Comparison of ENCODE assay signal across 30 cellular contexts in genomic region chr7:17044396-17044795, GRCh38.
A peak's percentile ranks its signal among the peaks of the same experiment; 100 is the strongest.
DNase-seq lines count a peak whose midpoint lies in the region; ATAC-seq, FAIRE-seq and TF ChIP-seq lines count a peak whose summit lies in the region.
"Had no signal": no experiment of that assay in that cellular context is flagged by ENCODE, and none has a peak within 500 bp of the region (broad histone marks: within the 10 kb centered on the region; RNA-seq: fewer than 3 reads in every experiment).

No MANE protein-coding gene starts in this region.

- POLR2A ChIA-PET in HepG2 (lab: Yijun Ruan, JAX), result no interaction called here
- POLR2A ChIA-PET in Panc1 (lab: Charles Lee), result no interaction called here
- POLR2A ChIA-PET in T-cell (lab: Charles Lee), result interaction anchor here in 1 of 2 donors (0.6 kb wide), 1 partner anchor 104 kb away, joined by 3 read pairs; no protein-coding TSS in a partner anchor

- no peak overlapping the region for H3K4me3 Mint-ChIP-seq in dendritic cell treated with granulocyte-macrophage colony-stimulating factor and Interleukin-4, amounts not matched to agents 40 ng/mL and 50 ng/mL, for 4 days
- no peak overlapping the region for H3K4me3 Mint-ChIP-seq in stimulated activated effector memory CD8-positive, alpha-beta T cell treated with anti-CD3 and anti-CD28 coated beads, Interleukin-12 subunit alpha, Interleukin-12 subunit beta, amount 100 ng/mL, for 72 hours
- H3K4me3 Mint-ChIP-seq in T-cell, result no peak overlapping the region
- H3K4me3 Mint-ChIP-seq: activated CD4-positive, alpha-beta memory T cell treated with anti-CD3 and anti-CD28 coated beads, Interleukin-2, amount 10 ng/mL, durations not matched to agents 7 days and 5 days; activated naive CD8-positive, alpha-beta T cell treated with anti-CD3 and anti-CD28 coated beads for 36 hours; B cell; immature natural killer cell; memory B cell had no signal

- no peaks in the 10 kb centered on the region for H3K36me3 Mint-ChIP-seq in dendritic cell treated with granulocyte-macrophage colony-stimulating factor and Interleukin-4, amounts not matched to agents 40 ng/mL and 50 ng/mL, for 4 days (ENCODE audit: low read depth)
- H3K36me3 Mint-ChIP-seq in stimulated activated effector memory CD8-positive, alpha-beta T cell treated with anti-CD3 and anti-CD28 coated beads, Interleukin-12 subunit alpha, Interleukin-12 subunit beta, amount 100 ng/mL, for 72 hours, result no peaks in the 10 kb centered on the region
- H3K36me3 Mint-ChIP-seq in T-cell, result no peaks in the 10 kb centered on the region
- H3K36me3 Mint-ChIP-seq: activated naive CD8-positive, alpha-beta T cell treated with anti-CD3 and anti-CD28 coated beads for 36 hours; memory B cell had no signal

- no peak overlapping the region for H2AFZ ChIP-seq in HepG2 (ENCODE audit: low read length)

- H3K4me3 ChIP-seq in HepG2 (replicated peaks in 1 of 3; ENCODE audit: insufficient read depth in 1 of 3, low read depth in 2 of 3, low read length in 3 of 3), result no peak overlapping the region
- H3K4me3 ChIP-seq in right lobe of liver, result no peak overlapping the region
- no peak overlapping the region for H3K4me3 ChIP-seq in Panc1 (ENCODE audit: low read depth in 2 of 2, low read length in 2 of 2)
- H3K4me3 ChIP-seq: dorsolateral prefrontal cortex, skin epidermis, tibial nerve had no signal

- TF ChIP-seq EP300 in HepG2 (IDR thresholded peaks at IDR 0.05; ENCODE audit: low read depth in 2 of 2, low read length in 2 of 2) (no peak), HepG2 (CRISPR knock-in tag; IDR thresholded peaks at IDR 0.05; ENCODE audit: borderline replicate concordance) (no peak)

- H3K27me3 Mint-ChIP-seq in dendritic cell treated with granulocyte-macrophage colony-stimulating factor and Interleukin-4, amounts not matched to agents 40 ng/mL and 50 ng/mL, for 4 days, result no peaks in the 10 kb centered on the region
- H3K27me3 Mint-ChIP-seq in T-cell, result peaks cover 2 to 5% of the 10 kb centered on the region in 2 donors
- H3K27me3 Mint-ChIP-seq: activated CD4-positive, alpha-beta memory T cell treated with anti-CD3 and anti-CD28 coated beads, Interleukin-2, amount 10 ng/mL, durations not matched to agents 7 days and 5 days; B cell had no signal

- no peak overlapping the region for H3K9ac ChIP-seq in HepG2 (ENCODE audit: insufficient read depth, low read depth, low read length)

- TF ChIP-seq RAD21 in HepG2 (CRISPR knock-in tag; IDR thresholded peaks at IDR 0.05), result no peak

- 100% methylated on average over 2 of the region's 2 CpGs for WGBS in HepG2 (ENCODE audit: low lambda C conversion rate)
- WGBS in right lobe of liver (ENCODE audit: insufficient coverage, low coverage, low lambda C conversion rate, missing lambda C conversion rate), result 90% methylated on average over 2 of the region's 2 CpGs

- H3K4me1 ChIP-seq in HepG2 (ENCODE audit: insufficient read depth, low read length), result peaks cover 27% of the 10 kb centered on the region
- H3K4me1 ChIP-seq in right lobe of liver, result peaks cover 0 to 20% (median 0%) of the 10 kb centered on the region in 4 donors
- peaks cover 15% of the 10 kb centered on the region for H3K4me1 ChIP-seq in Panc1 (ENCODE audit: control insufficient read depth, insufficient read depth, low read length)

- peak overlapping the region; percentile 48 for H3K27ac Mint-ChIP-seq in dendritic cell treated with granulocyte-macrophage colony-stimulating factor and Interleukin-4, amounts not matched to agents 40 ng/mL and 50 ng/mL, for 4 days
- peak overlapping the region; percentile 66 for H3K27ac Mint-ChIP-seq in stimulated activated effector memory CD8-positive, alpha-beta T cell treated with anti-CD3 and anti-CD28 coated beads, Interleukin-12 subunit alpha, Interleukin-12 subunit beta, amount 100 ng/mL, for 72 hours
- H3K27ac Mint-ChIP-seq in T-cell, result no peak overlapping the region
- H3K27ac Mint-ChIP-seq: activated CD4-positive, alpha-beta memory T cell treated with anti-CD3 and anti-CD28 coated beads, Interleukin-2, amount 10 ng/mL, durations not matched to agents 7 days and 5 days; activated naive CD8-positive, alpha-beta T cell treated with anti-CD3 and anti-CD28 coated beads for 36 hours; B cell; memory B cell had no signal

- no peaks in the 10 kb centered on the region for H4K20me1 ChIP-seq in HepG2 (ENCODE audit: insufficient read depth, low read length)

- no peaks in the 10 kb centered on the region for H3K79me2 ChIP-seq in HepG2 (ENCODE audit: insufficient read depth, low read length)

- ATAC-seq in HepG2, result peak; percentile 41; the same call in 1 of the 3 replicates
- ATAC-seq in right lobe of liver, result no peak
- ATAC-seq in Panc1, result no peak
- no peak for ATAC-seq in stimulated activated effector memory CD8-positive, alpha-beta T cell treated with anti-CD3 and anti-CD28 coated beads, Interleukin-12 subunit alpha, Interleukin-12 subunit beta, amount 100 ng/mL, for 72 hours
- ATAC-seq in T-cell (replicated peaks in 1 of 4), result no peak
- ATAC-seq: activated CD4-positive, CD25-positive, alpha-beta regulatory T cell treated with anti-CD3 and anti-CD28 coated beads, Interleukin-2, amount 50 U/mL, for 24 hours; Right ventricle myocardium inferior had no signal

- no peak for TF ChIP-seq CTCF in HepG2 (CRISPR knock-in tag; IDR thresholded peaks at IDR 0.05)
- no peak for TF ChIP-seq CTCF in right lobe of liver (IDR thresholded peaks at IDR 0.05)
- peak; percentile 21; the same call in 1 of the 2 replicates for TF ChIP-seq CTCF in Panc1 (IDR thresholded peaks at IDR 0.05)

- no peaks in the 10 kb centered on the region for H3K27me3 ChIP-seq in HepG2 (ENCODE audit: control insufficient read depth in 1 of 2, insufficient read depth in 2 of 2, low read length in 2 of 2)
- no peaks in the 10 kb centered on the region for H3K27me3 ChIP-seq in right lobe of liver
- no peaks in the 10 kb centered on the region for H3K27me3 ChIP-seq in Panc1 (ENCODE audit: control insufficient read depth, insufficient read depth, low read length)
- H3K27me3 ChIP-seq: dorsolateral prefrontal cortex, tibial nerve had no signal

- H3K27ac ChIP-seq in HepG2 (ENCODE audit: extremely low read length, insufficient read depth, low read length), result no peak overlapping the region
- no peak overlapping the region for H3K27ac ChIP-seq in right lobe of liver
- H3K27ac ChIP-seq in Panc1 (ENCODE audit: low read length), result no peak overlapping the region
- H3K27ac ChIP-seq: dorsolateral prefrontal cortex, tibial nerve had no signal

- BruUV-seq in HepG2 (replicated peaks; lab: Mats Ljungman, UMichigan), result no TSS peak
- no TSS peak for BruUV-seq in Panc1 (replicated peaks; lab: Mats Ljungman, UMichigan)

- H3K4me2 ChIP-seq in HepG2 (ENCODE audit: low read depth, low read length), result no peak overlapping the region

- H3K9me3 Mint-ChIP-seq in dendritic cell treated with granulocyte-macrophage colony-stimulating factor and Interleukin-4, amounts not matched to agents 40 ng/mL and 50 ng/mL, for 4 days, result no peaks in the 10 kb centered on the region
- H3K9me3 Mint-ChIP-seq in stimulated activated effector memory CD8-positive, alpha-beta T cell treated with anti-CD3 and anti-CD28 coated beads, Interleukin-12 subunit alpha, Interleukin-12 subunit beta, amount 100 ng/mL, for 72 hours, result no peaks in the 10 kb centered on the region
- H3K9me3 Mint-ChIP-seq in T-cell, result no peaks in the 10 kb centered on the region
- H3K9me3 Mint-ChIP-seq: activated naive CD8-positive, alpha-beta T cell treated with anti-CD3 and anti-CD28 coated beads for 36 hours; immature natural killer cell had no signal

- no peaks in the 10 kb centered on the region for H3K36me3 ChIP-seq in HepG2 (replicated peaks in 1 of 2; ENCODE audit: control insufficient read depth in 1 of 2, insufficient read depth in 2 of 2, low read length in 2 of 2)
- H3K36me3 ChIP-seq in right lobe of liver, result no peaks in the 10 kb centered on the region
- no peaks in the 10 kb centered on the region for H3K36me3 ChIP-seq in Panc1 (ENCODE audit: control insufficient read depth, insufficient read depth, low read length)
- H3K36me3 ChIP-seq: tibial nerve had no signal

- TF ChIP-seq POLR2A in HepG2 (IDR thresholded peaks at IDR 0.05; ENCODE audit: insufficient read depth in 1 of 2, low read depth in 2 of 2, low read length in 2 of 2), result no peak
- TF ChIP-seq POLR2A in right lobe of liver (IDR thresholded peaks at IDR 0.05), result no peak

- peak; percentile 10 for DNase-seq in HepG2 (ENCODE audit: low spot score)
- DNase-seq in right lobe of liver, result no peak
- DNase-seq in Panc1 (ENCODE audit: low read depth, low spot score), result no peak
- no peak for DNase-seq in stimulated activated effector memory CD8-positive, alpha-beta T cell treated with anti-CD3 and anti-CD28 coated beads, Interleukin-12 subunit alpha, Interleukin-12 subunit beta, amount 100 ng/mL, for 72 hours (ENCODE audit: low spot score in 2 of 2)
- no peak for DNase-seq in stimulated activated CD4-positive, alpha-beta T cell treated with anti-CD3 and anti-CD28 coated beads, Interleukin-12 subunit alpha, Interleukin-12 subunit beta, amount 100 ng/mL, for 4 hours
- no peak for DNase-seq in T-cell
- DNase-seq in activated CD8-positive, alpha-beta memory T cell treated with anti-CD3 and anti-CD28 coated beads for 24 hours, result no peak
- DNase-seq: activated CD4-positive, alpha-beta memory T cell treated with anti-CD3 and anti-CD28 coated beads, Interleukin-2, amount 10 ng/mL, durations not matched to agents 7 days and 5 days; activated effector memory CD4-positive, alpha-beta T cell treated with Interleukin-2 at 50 U/mL for 16 hours; activated naive CD8-positive, alpha-beta T cell treated with anti-CD3 and anti-CD28 coated beads for 36 hours; central memory CD4-positive, alpha-beta T cell; dorsolateral prefrontal cortex; GDM1; hypothalamus; immature natural killer cell; MM.1S; NCI-H1417 treated with DMSO at 0.1 percent for 48 hours; NCI-H2081 treated with DMSO at 0.1 percent for 48 hours; NCI-H774; nucleus accumbens; stimulated activated CD4-positive, alpha-beta T cell treated with anti-CD3 and anti-CD28 coated beads, Interleukin-1b, Interleukin-23, amount 100 ng/mL, for 48 hours had no signal

- H3K9me3 ChIP-seq in HepG2 (ENCODE audit: low read length), result 0 out of 2 replicates have a peak, but pooled peaks cover 4% of the 10 kb centered on the region
- no peaks in the 10 kb centered on the region for H3K9me3 ChIP-seq in right lobe of liver
- H3K9me3 ChIP-seq in Panc1 (ENCODE audit: control insufficient read depth, insufficient read depth, low read depth, low read length), result no peaks in the 10 kb centered on the region
- H3K9me3 ChIP-seq: tibial nerve had no signal

- in situ Hi-C loops in HepG2 (cut with HindIII; ENCODE audit: extremely low pct_ligation_motif_present, low pct_unique_long_range_greater_than_20kb) (no loop called here), Panc1 (cut with HindIII; ENCODE audit: low pct_unique_long_range_greater_than_20kb, low sequenced_read_pairs) (no loop called here)

- intact Hi-C loops in HepG2 (cut with micrococcal nuclease; ENCODE audit: unreplicated experiment), result no loop called here
- intact Hi-C loops in right lobe of liver (cut with DNase I), result no loop called here
- intact Hi-C loops in Panc1 (cut with micrococcal nuclease; ENCODE audit: unreplicated experiment), result no loop called here
- intact Hi-C loops in dendritic cell treated with granulocyte-macrophage colony-stimulating factor and Interleukin-4, amounts not matched to agents 40 ng/mL and 50 ng/mL, for 4 days (cut with micrococcal nuclease), result no loop called here

- FAIRE-seq in HepG2 (lab: Jason Lieb, UNC), result no peak
- FAIRE-seq: GM19239, TTC549 had no signal

- peaks cover 47% of the 10 kb centered on the region for H3K4me1 Mint-ChIP-seq in dendritic cell treated with granulocyte-macrophage colony-stimulating factor and Interleukin-4, amounts not matched to agents 40 ng/mL and 50 ng/mL, for 4 days (ENCODE audit: low read depth)
- peaks cover 24% of the 10 kb centered on the region for H3K4me1 Mint-ChIP-seq in stimulated activated effector memory CD8-positive, alpha-beta T cell treated with anti-CD3 and anti-CD28 coated beads, Interleukin-12 subunit alpha, Interleukin-12 subunit beta, amount 100 ng/mL, for 72 hours
- H3K4me1 Mint-ChIP-seq in T-cell, result peaks cover 11 to 37% (median 28%) of the 10 kb centered on the region in 3 donors

- CTCF ChIA-PET in HepG2 (lab: Yijun Ruan, JAX; ENCODE audit: low intra/inter-chr PET ratio, low total read pairs), result no interaction called here
- CTCF ChIA-PET in Panc1 (lab: Charles Lee), result no interaction called here
- CTCF ChIA-PET in T-cell (lab: Charles Lee), result no interaction called here

Comparison
In these comparisons a context has a peak if more than half of its experiments do, and no peak if none do; other contexts are left out.
1. H3K27ac Mint-ChIP-seq: peak in dendritic cell treated with granulocyte-macrophage colony-stimulating factor and Interleukin-4, amounts not matched to agents 40 ng/mL and 50 ng/mL, for 4 days (single experiment) and stimulated activated effector memory CD8-positive, alpha-beta T cell treated with anti-CD3 and anti-CD28 coated beads, Interleukin-12 subunit alpha, Interleukin-12 subunit beta, amount 100 ng/mL, for 72 hours (single experiment); none in T-cell (0 of 2).